ENCODE assay signal across 14 cellular contexts in the genomic region with DNA sequence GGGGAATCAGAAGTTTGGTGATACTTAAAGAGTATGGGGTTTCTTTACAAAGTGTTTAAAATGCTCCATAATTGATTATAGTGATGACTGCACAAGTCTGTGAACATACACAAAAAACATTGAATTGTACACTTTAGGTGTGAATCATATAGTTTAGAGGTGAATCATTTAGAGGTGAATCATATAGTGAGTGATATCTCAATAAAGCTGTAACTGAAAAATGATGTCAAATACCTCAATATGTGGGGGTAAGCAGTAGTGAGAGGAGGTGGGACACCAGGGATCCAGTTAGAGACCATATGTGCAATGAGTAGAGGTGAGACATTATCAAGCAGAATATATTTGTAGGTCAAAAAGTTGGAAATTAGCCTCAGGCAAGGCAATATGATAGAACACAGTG.
DNase-seq lines count a peak whose midpoint lies in the region; ATAC-seq and TF ChIP-seq lines count a peak whose summit lies in the region.
"Had no signal": no experiment of that assay in that cellular context is flagged by ENCODE, and none has a peak within 500 bp of the region (broad histone marks: within the 10 kb centered on the region; RNA-seq: fewer than 3 reads in every experiment).

No MANE protein-coding gene starts in this region.

- TF ChIP-seq CTCF in foreskin keratinocyte (conservative IDR thresholded peaks at IDR 0.05) (no peak), OCI-LY7 (conservative IDR thresholded peaks at IDR 0.05; ENCODE audit: low read length) (no peak)

- H3K4me1 Mint-ChIP-seq in activated naive CD8-positive, alpha-beta T cell treated with anti-CD3 and anti-CD28 coated beads, Interleukin-2, amount 50 U/mL, for 24 hours: no peaks in the 10 kb centered on the region
- no peaks in the 10 kb centered on the region for H3K4me1 Mint-ChIP-seq in activated naive CD8-positive, alpha-beta T cell treated with anti-CD3 and anti-CD28 coated beads for 36 hours
- H3K4me1 Mint-ChIP-seq: CD4-positive, CD25-positive, alpha-beta regulatory T cell had no signal

- H3K9me2 ChIP-seq in OCI-LY7 (ENCODE audit: insufficient read depth, low read length): no peaks in the 10 kb centered on the region

- H2AFZ ChIP-seq in OCI-LY7 (ENCODE audit: low read length): no peak overlapping the region

- no peak overlapping the region for H3K27ac Mint-ChIP-seq in activated naive CD8-positive, alpha-beta T cell treated with anti-CD3 and anti-CD28 coated beads, Interleukin-2, amount 50 U/mL, for 24 hours
- no peak overlapping the region for H3K27ac Mint-ChIP-seq in activated naive CD8-positive, alpha-beta T cell treated with anti-CD3 and anti-CD28 coated beads for 36 hours
- H3K27ac Mint-ChIP-seq: CD4-positive, CD25-positive, alpha-beta regulatory T cell; HFFc6 had no signal

- no peak overlapping the region for H3K4me3 Mint-ChIP-seq in activated naive CD8-positive, alpha-beta T cell treated with anti-CD3 and anti-CD28 coated beads, Interleukin-2, amount 50 U/mL, for 24 hours
- no peak overlapping the region for H3K4me3 Mint-ChIP-seq in activated naive CD8-positive, alpha-beta T cell treated with anti-CD3 and anti-CD28 coated beads for 36 hours
- H3K4me3 Mint-ChIP-seq: CD4-positive, CD25-positive, alpha-beta regulatory T cell; HFFc6 had no signal

- no peaks in the 10 kb centered on the region for H4K20me1 ChIP-seq in OCI-LY7 (ENCODE audit: insufficient read depth, low read length)
- H4K20me1 ChIP-seq: BLaER1 treated with 17β-estradiol and CSF1 and Interleukin-3, amounts not matched to agents 10 nM and 100 nM had no signal

- no peaks in the 10 kb centered on the region for H3K9me3 Mint-ChIP-seq in activated naive CD8-positive, alpha-beta T cell treated with anti-CD3 and anti-CD28 coated beads, Interleukin-2, amount 50 U/mL, for 24 hours
- H3K9me3 Mint-ChIP-seq in activated naive CD8-positive, alpha-beta T cell treated with anti-CD3 and anti-CD28 coated beads for 36 hours: no peaks in the 10 kb centered on the region
- H3K9me3 Mint-ChIP-seq: HFFc6 had no signal

- H3K4me1 ChIP-seq in foreskin keratinocyte (no peaks in the 10 kb centered on the region), OCI-LY7 (ENCODE audit: insufficient read depth, low read length, poor library complexity, severe bottlenecking) (no peaks in the 10 kb centered on the region)
- H3K4me1 ChIP-seq: BLaER1 treated with 17β-estradiol and CSF1 and Interleukin-3, amounts not matched to agents 10 nM and 100 nM had no signal

- H3K4me2 ChIP-seq in OCI-LY7 (ENCODE audit: low read length): no peak overlapping the region
- H3K4me2 ChIP-seq: BLaER1 treated with 17β-estradiol and CSF1 and Interleukin-3, amounts not matched to agents 10 nM and 100 nM had no signal

- peak; percentile 55 to 66 for ATAC-seq in activated CD4-positive, CD25-positive, alpha-beta regulatory T cell treated with anti-CD3 and anti-CD28 coated beads, Interleukin-2, amount 50 U/mL, for 24 hours
- ATAC-seq in activated naive CD8-positive, alpha-beta T cell treated with anti-CD3 and anti-CD28 coated beads, Interleukin-2, amount 50 U/mL, for 24 hours: peak; percentile 40
- peak; percentile 81 for ATAC-seq in foreskin keratinocyte
- ATAC-seq in left lobe of liver: no peak
- ATAC-seq in HG02885 (IDR thresholded peaks at IDR 0.05; ENCODE audit: poor library complexity, unreplicated experiment): no peak

- intact Hi-C loops in OCI-LY7 (cut with micrococcal nuclease; ENCODE audit: unreplicated experiment): no loop called here

- no peak overlapping the region for H3K27ac ChIP-seq in foreskin keratinocyte
- no peak overlapping the region for H3K27ac ChIP-seq in OCI-LY7 (ENCODE audit: low read depth, low read length, poor library complexity, severe bottlenecking)
- H3K27ac ChIP-seq: 22Rv1; BLaER1 treated with 17β-estradiol and CSF1 and Interleukin-3, amounts not matched to agents 10 nM and 100 nM had no signal

- DNase-seq in activated CD4-positive, CD25-positive, alpha-beta regulatory T cell treated with anti-CD3 and anti-CD28 coated beads, Interleukin-2, amount 50 U/mL, for 72 hours: no peak
- no peak for DNase-seq in activated naive CD8-positive, alpha-beta T cell treated with anti-CD3 and anti-CD28 coated beads, Interleukin-2, amount 50 U/mL, for 24 hours
- no peak for DNase-seq in activated naive CD8-positive, alpha-beta T cell treated with anti-CD3 and anti-CD28 coated beads for 36 hours
- peak in 1 of 2 donors; percentile 35 for DNase-seq in foreskin keratinocyte
- no peak for DNase-seq in left lobe of liver (ENCODE audit: low spot score)
- no peak for DNase-seq in OCI-LY7 (ENCODE audit: low spot score)
- DNase-seq: CD4-positive, CD25-positive, alpha-beta regulatory T cell; DMS53; HCEC 1CT; HFFc6 had no signal

- H3K36me3 Mint-ChIP-seq in activated naive CD8-positive, alpha-beta T cell treated with anti-CD3 and anti-CD28 coated beads, Interleukin-2, amount 50 U/mL, for 24 hours (ENCODE audit: low read depth): no peaks in the 10 kb centered on the region
- H3K36me3 Mint-ChIP-seq in activated naive CD8-positive, alpha-beta T cell treated with anti-CD3 and anti-CD28 coated beads for 36 hours: no peaks in the 10 kb centered on the region
- H3K36me3 Mint-ChIP-seq: CD4-positive, CD25-positive, alpha-beta regulatory T cell had no signal

- no peak overlapping the region for H3K4me3 ChIP-seq in OCI-LY7 (ENCODE audit: low read depth, low read length, poor library complexity, severe bottlenecking)
- H3K4me3 ChIP-seq: BLaER1 treated with 17β-estradiol and CSF1 and Interleukin-3, amounts not matched to agents 10 nM and 100 nM had no signal

- BruUV-seq in OCI-LY7 (replicated peaks; lab: Mats Ljungman, UMichigan): no TSS peak

- CTCF ChIA-PET in OCI-LY7 (lab: Charles Lee; ENCODE audit: unreplicated experiment): no interaction called here

- no peaks in the 10 kb centered on the region for H3K9me3 ChIP-seq in OCI-LY7 (ENCODE audit: low read length)

- H3K27me3 Mint-ChIP-seq in activated naive CD8-positive, alpha-beta T cell treated with anti-CD3 and anti-CD28 coated beads, Interleukin-2, amount 50 U/mL, for 24 hours: peaks cover 5% of the 10 kb centered on the region
- peaks cover 15% of the 10 kb centered on the region for H3K27me3 Mint-ChIP-seq in activated naive CD8-positive, alpha-beta T cell treated with anti-CD3 and anti-CD28 coated beads for 36 hours

- no peaks in the 10 kb centered on the region for H3K27me3 ChIP-seq in foreskin keratinocyte
- H3K27me3 ChIP-seq: BLaER1 treated with 17β-estradiol and CSF1 and Interleukin-3, amounts not matched to agents 10 nM and 100 nM had no signal

- no peaks in the 10 kb centered on the region for H3K36me3 ChIP-seq in OCI-LY7 (ENCODE audit: insufficient read depth, low read length)
- H3K36me3 ChIP-seq: BLaER1 treated with 17β-estradiol and CSF1 and Interleukin-3, amounts not matched to agents 10 nM and 100 nM had no signal

- POLR2A ChIA-PET in OCI-LY7 (lab: Charles Lee): no interaction called here

- no peaks in the 10 kb centered on the region for H3K79me2 ChIP-seq in OCI-LY7 (ENCODE audit: insufficient read depth, low read depth, low read length)

Comparison
In these comparisons a context has a peak if more than half of its experiments do, and no peak if none do; other contexts are left out.
1. ATAC-seq: peak in activated CD4-positive, CD25-positive, alpha-beta regulatory T cell treated with anti-CD3 and anti-CD28 coated beads, Interleukin-2, amount 50 U/mL, for 24 hours (2 of 2), activated naive CD8-positive, alpha-beta T cell treated with anti-CD3 and anti-CD28 coated beads, Interleukin-2, amount 50 U/mL, for 24 hours (single experiment) and foreskin keratinocyte (single experiment); none in left lobe of liver (single experiment) and HG02885 (single experiment).